8 cellular contexts compared by ENCODE assay signal in genomic region chr19:55212447-55212846, GRCh38. TPM values are rescaled to one million over a fixed set of nuclear protein-coding genes. Genes with fewer than 3 reads are reported as not detected.
DNase-seq lines count a peak whose midpoint lies in the region; ATAC-seq and TF ChIP-seq lines count a peak whose summit lies in the region.

No MANE protein-coding gene starts in this region.

- H3K27ac Mint-ChIP-seq in stimulated activated naive CD8-positive, alpha-beta T cell treated with anti-CD3 and anti-CD28 coated beads, Interleukin-15, amount 100 ng/mL, for 72 hours: no peak overlapping the region

- no peak overlapping the region for H3K4me3 Mint-ChIP-seq in stimulated activated naive CD8-positive, alpha-beta T cell treated with anti-CD3 and anti-CD28 coated beads, Interleukin-15, amount 100 ng/mL, for 72 hours

- TF ChIP-seq CTCF in fibroblast of villous mesenchyme (IDR thresholded peaks at IDR 0.05; ENCODE audit: insufficient read depth, low read depth, low read length): peak; percentile 19

- no peak for ATAC-seq in stimulated activated naive CD8-positive, alpha-beta T cell treated with anti-CD3 and anti-CD28 coated beads, Interleukin-15, amount 100 ng/mL, for 72 hours
- ATAC-seq in GM18498 (IDR thresholded peaks at IDR 0.05; ENCODE audit: unreplicated experiment): no peak

- H3K27me3 Mint-ChIP-seq in stimulated activated naive CD8-positive, alpha-beta T cell treated with anti-CD3 and anti-CD28 coated beads, Interleukin-15, amount 100 ng/mL, for 72 hours: peaks cover 74% of the 10 kb centered on the region

- H3K4me3 ChIP-seq in fibroblast of villous mesenchyme (ENCODE audit: low read depth, low read length): no peak overlapping the region

- peaks cover 24 to 34% of the 10 kb centered on the region in 2 donors for H3K9me3 Mint-ChIP-seq in stimulated activated naive CD8-positive, alpha-beta T cell treated with anti-CD3 and anti-CD28 coated beads, Interleukin-15, amount 100 ng/mL, for 72 hours

- peak; percentile 35 to 43 for DNase-seq in activated CD4-positive, alpha-beta T cell treated with anti-CD3 and anti-CD28 coated beads for 24 hours (ENCODE audit: low read depth in 2 of 2)
- no peak for DNase-seq in activated CD4-positive, alpha-beta T cell treated with anti-CD3 and anti-CD28 coated beads for 1 hour
- peak; percentile 91 for DNase-seq in SW480 (ENCODE audit: low spot score)
- no peak for DNase-seq in fibroblast of villous mesenchyme (ENCODE audit: low read depth)
- DNase-seq in stimulated activated naive CD8-positive, alpha-beta T cell treated with anti-CD3 and anti-CD28 coated beads, Interleukin-15, amount 100 ng/mL, for 72 hours: peak; percentile 30 to 43
- no peak for DNase-seq in NCI-H1930 (lab: John Stamatoyannopoulos, UW)
- DNase-seq in NCI-H146 (lab: John Stamatoyannopoulos, UW): no peak

- H3K4me1 Mint-ChIP-seq in stimulated activated naive CD8-positive, alpha-beta T cell treated with anti-CD3 and anti-CD28 coated beads, Interleukin-15, amount 100 ng/mL, for 72 hours: peaks cover 19% of the 10 kb centered on the region

RNA-seq across cellular contexts. Expression of gene PTPRH, which starts 3.1 kb away (rescaled TPM):
- total RNA-seq in fibroblast of villous mesenchyme: 3.9 and 7.1 TPM in 2 replicates

RNA-seq across cellular contexts. Expression of gene TMEM86B, which starts 16.1 kb away (rescaled TPM):
- total RNA-seq in fibroblast of villous mesenchyme: 1.6 and 1.7 TPM in 2 replicates

RNA-seq across cellular contexts. Expression of gene SYT5, which starts 32.4 kb away (rescaled TPM):
- total RNA-seq in fibroblast of villous mesenchyme: under 0.01 and 0.86 TPM in 2 replicates

RNA-seq across cellular contexts. Expression of gene DNAAF3, which starts 46.0 kb away (rescaled TPM):
- under 0.01 TPM in 1 of 2 replicates, not detected in the other for total RNA-seq in fibroblast of villous mesenchyme

RNA-seq across cellular contexts. Expression of gene PPP6R1, which starts 46.4 kb away (rescaled TPM):
- total RNA-seq in fibroblast of villous mesenchyme: 35.1 and 38.9 TPM in 2 replicates

Comparison
In these comparisons a context has a peak if more than half of its experiments do, and no peak if none do; other contexts are left out.
1. DNase-seq: peak in activated CD4-positive, alpha-beta T cell treated with anti-CD3 and anti-CD28 coated beads for 24 hours (2 of 2), SW480 (single experiment) and stimulated activated naive CD8-positive, alpha-beta T cell treated with anti-CD3 and anti-CD28 coated beads, Interleukin-15, amount 100 ng/mL, for 72 hours (2 of 2); none in activated CD4-positive, alpha-beta T cell treated with anti-CD3 and anti-CD28 coated beads for 1 hour (single experiment), fibroblast of villous mesenchyme (single experiment), NCI-H1930 (0 of 2) and NCI-H146 (single experiment).